Comparison of ENCODE assay signal across 9 cellular contexts in genomic region chr2:234690569-234691225, GRCh38.
DNase-seq lines count a peak whose midpoint lies in the region; ATAC-seq and TF ChIP-seq lines count a peak whose summit lies in the region.
"Had no signal": no experiment of that assay in that cellular context is flagged by ENCODE, and none has a peak within 500 bp of the region (broad histone marks: within the 10 kb centered on the region; RNA-seq: fewer than 3 reads in every experiment).

No MANE protein-coding gene starts in this region.

- H3K27ac ChIP-seq in body of pancreas, result peak overlapping the region in 2 of 4 donors; percentile 27 to 29
- no peak overlapping the region for H3K27ac ChIP-seq in Peyer's patch

- intact Hi-C loops in body of pancreas (cut with DNase I), result no loop called here

- peaks cover 54% of the 10 kb centered on the region for H3K4me1 Mint-ChIP-seq in nephron
- H3K4me1 Mint-ChIP-seq in naive thymus-derived CD8-positive, alpha-beta T cell, result peaks cover 0 to 3% (median 0%) of the 10 kb centered on the region in 4 donors

- H3K36me3 ChIP-seq in body of pancreas (replicated peaks in 1 of 2; ENCODE audit: insufficient read depth in 1 of 2, low read depth in 2 of 2) (no peaks in the 10 kb centered on the region), Peyer's patch (no peaks in the 10 kb centered on the region)

- peaks cover 20% of the 10 kb centered on the region for H3K9me3 Mint-ChIP-seq in nephron
- H3K9me3 Mint-ChIP-seq in naive thymus-derived CD8-positive, alpha-beta T cell, result peaks cover 0 to 12% (median 0%) of the 10 kb centered on the region in 9 donors

- H3K27me3 ChIP-seq in body of pancreas (no peaks in the 10 kb centered on the region), Peyer's patch (no peaks in the 10 kb centered on the region)

- DNase-seq in GM03348 (ENCODE audit: low spot score) (peak; percentile 52), NCI-H2171 treated with DMSO at 0.1 percent for 48 hours (lab: John Stamatoyannopoulos, UW) (peak; percentile 26), body of pancreas (no peak), Peyer's patch (no peak), HCEC 1CT (no peak)
- no peak for DNase-seq in naive thymus-derived CD8-positive, alpha-beta T cell
- DNase-seq: activated naive CD4-positive, alpha-beta T cell treated with Interleukin-2 at 50 U/mL for 16 hours had no signal

- H3K4me3 ChIP-seq in body of pancreas (no peak overlapping the region), Peyer's patch (no peak overlapping the region)

- H3K36me3 Mint-ChIP-seq in nephron (ENCODE audit: low read depth), result peaks cover 7% of the 10 kb centered on the region
- peaks cover 0 to 4% (median 3%) of the 10 kb centered on the region in 3 donors for H3K36me3 Mint-ChIP-seq in naive thymus-derived CD8-positive, alpha-beta T cell

- H3K27me3 Mint-ChIP-seq in nephron (ENCODE audit: low read depth), result peaks cover 18% of the 10 kb centered on the region
- peaks cover 11 to 32% (median 21%) of the 10 kb centered on the region in 5 donors for H3K27me3 Mint-ChIP-seq in naive thymus-derived CD8-positive, alpha-beta T cell

- H3K9me3 ChIP-seq in body of pancreas (no peaks in the 10 kb centered on the region), Peyer's patch (no peaks in the 10 kb centered on the region)

- peak overlapping the region; percentile 74 to 92 (median 75) for H3K27ac Mint-ChIP-seq in nephron
- H3K27ac Mint-ChIP-seq in naive thymus-derived CD8-positive, alpha-beta T cell, result no peak overlapping the region

- H3K4me1 ChIP-seq in body of pancreas (peaks cover 18% of the 10 kb centered on the region), Peyer's patch (no peaks in the 10 kb centered on the region)

- peak overlapping the region in 1 of 3 experiments; percentile 45 for H3K4me3 Mint-ChIP-seq in nephron
- H3K4me3 Mint-ChIP-seq in naive thymus-derived CD8-positive, alpha-beta T cell, result no peak overlapping the region

- TF ChIP-seq POLR2A in body of pancreas (IDR thresholded peaks at IDR 0.05) (no peak), Peyer's patch (IDR thresholded peaks at IDR 0.05) (no peak)

- POLR2A ChIA-PET in naive thymus-derived CD8-positive, alpha-beta T cell (lab: Charles Lee), result no interaction called here

- 34 to 52% methylated on average over 6 to 8 of the region's 8 CpGs for WGBS in body of pancreas, 2 donors

- ATAC-seq in body of pancreas (peak; percentile 13), HG02840 (IDR thresholded peaks at IDR 0.05; ENCODE audit: low FRiP score, unreplicated experiment) (no peak)
- no peak for ATAC-seq in naive thymus-derived CD8-positive, alpha-beta T cell

- TF ChIP-seq CTCF in body of pancreas (IDR thresholded peaks at IDR 0.05) (no peak), nephron (IDR thresholded peaks at IDR 0.05; ENCODE audit: unreplicated experiment in 3 of 3) (no peak), Peyer's patch (IDR thresholded peaks at IDR 0.05) (no peak)

Comparison
In these comparisons a context has a peak if more than half of its experiments do, and no peak if none do; other contexts are left out.
1. DNase-seq: peak in GM03348 (single experiment) and NCI-H2171 treated with DMSO at 0.1 percent for 48 hours (single experiment); none in body of pancreas (0 of 4), Peyer's patch (0 of 3), HCEC 1CT (single experiment) and naive thymus-derived CD8-positive, alpha-beta T cell (0 of 10).
2. H3K27ac Mint-ChIP-seq: peak in nephron (3 of 3); none in naive thymus-derived CD8-positive, alpha-beta T cell (0 of 10).